8 cellular contexts compared by ENCODE assay signal in the genomic region with DNA sequence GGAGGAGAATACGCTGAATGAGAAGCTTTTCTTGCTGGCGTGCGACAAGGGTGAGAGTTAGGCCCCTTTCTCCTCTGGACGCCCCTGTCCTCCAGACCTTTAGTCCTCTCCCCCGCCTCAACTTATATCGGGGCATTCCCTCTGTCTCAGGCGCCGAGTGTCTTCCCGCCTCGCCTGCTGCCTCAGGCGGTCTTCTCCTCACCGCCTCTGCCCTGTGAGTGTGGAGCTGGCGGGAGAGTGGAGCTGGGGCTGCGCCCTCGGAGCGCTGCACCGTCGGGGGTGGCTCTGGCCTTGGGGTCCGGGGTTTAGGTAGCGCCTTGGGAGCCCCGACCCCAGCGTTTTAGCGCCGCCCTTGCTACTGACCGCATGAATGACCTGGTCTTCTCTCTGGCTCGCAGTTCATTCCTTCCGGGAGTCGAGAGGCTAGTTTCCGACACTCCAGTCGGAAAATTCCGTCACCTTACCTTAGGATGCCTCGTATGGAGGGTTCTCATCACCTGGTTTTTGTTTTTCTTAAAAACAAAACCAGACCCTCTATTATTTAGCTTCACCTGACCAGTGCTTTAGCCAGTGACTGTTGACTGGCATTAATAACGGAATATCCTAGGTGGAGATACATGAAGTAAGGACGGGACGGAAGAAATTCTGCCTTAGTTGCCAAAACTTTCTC. TPM values are rescaled to one million over a fixed set of nuclear protein-coding genes. Genes with fewer than 3 reads are reported as not detected.
DNase-seq lines count a peak whose midpoint lies in the region; ATAC-seq and TF ChIP-seq lines count a peak whose summit lies in the region.

No MANE protein-coding gene starts in this region.

- no peaks in the 10 kb centered on the region for H3F3A ChIP-seq in MM.1S (ENCODE audit: insufficient read depth, low read length)

- no peaks in the 10 kb centered on the region for H4K20me1 ChIP-seq in MM.1S (ENCODE audit: insufficient read depth, low read length)

- ATAC-seq in GM21786 (IDR thresholded peaks at IDR 0.05; ENCODE audit: unreplicated experiment) (peak; percentile 13), esophagus mucosa (peak; percentile 31), thoracic aorta (ENCODE audit: insufficient number of reproducible peaks, low FRiP score, low read depth) (no peak), GM18519 (IDR thresholded peaks at IDR 0.05; ENCODE audit: low FRiP score, unreplicated experiment) (no peak)

- no peaks in the 10 kb centered on the region for H3K36me3 ChIP-seq in MM.1S (replicated peaks; ENCODE audit: insufficient read depth, low read length)
- no peaks in the 10 kb centered on the region for H3K36me3 ChIP-seq in thoracic aorta

- H3K4me1 ChIP-seq in MM.1S (ENCODE audit: low read length) (no peaks in the 10 kb centered on the region), mononuclear cell (ENCODE audit: insufficient read depth, low read length) (peaks cover 11% of the 10 kb centered on the region), thoracic aorta (ENCODE audit: control insufficient read depth in 1 of 2, low read depth in 2 of 2) (peaks cover 0 to 21% of the 10 kb centered on the region in 2 donors)

- H3K79me2 ChIP-seq in MM.1S (ENCODE audit: low read length), result no peaks in the 10 kb centered on the region

- peak overlapping the region; percentile 81 for H3K4me2 ChIP-seq in MM.1S (ENCODE audit: low read depth, low read length)

- no peak; the same call in 1 of the 2 replicates for TF ChIP-seq CTCF in MM.1S (IDR thresholded peaks at IDR 0.05; ENCODE audit: low read length)
- no peak for TF ChIP-seq CTCF in thoracic aorta (IDR thresholded peaks at IDR 0.05)

- H3K9me3 ChIP-seq in MM.1S (replicated peaks; ENCODE audit: insufficient read depth, low read length), result no peaks in the 10 kb centered on the region
- no peaks in the 10 kb centered on the region for H3K9me3 ChIP-seq in mononuclear cell (ENCODE audit: low read depth, low read length)
- no peaks in the 10 kb centered on the region for H3K9me3 ChIP-seq in thoracic aorta

- DNase-seq in Daoy (ENCODE audit: low read depth) (peak; percentile 69), MM.1S (no peak), thoracic aorta (ENCODE audit: low spot score) (no peak)
- DNase-seq in activated CD4-positive, alpha-beta T cell treated with anti-CD3 and anti-CD28 coated beads for 48 hours, result peak; percentile 35

- H3K9ac ChIP-seq in MM.1S (ENCODE audit: low read length), result peak overlapping the region; percentile 41

- H3K4me3 ChIP-seq in MM.1S (ENCODE audit: low read length) (peak overlapping the region; percentile 75), mononuclear cell (ENCODE audit: low read length) (peak overlapping the region; percentile 58), thoracic aorta (peak overlapping the region; percentile 77)

- no peaks in the 10 kb centered on the region for H3K9me2 ChIP-seq in MM.1S (replicated peaks; ENCODE audit: insufficient read depth, low read length)

- H3K27ac ChIP-seq in MM.1S (ENCODE audit: low read length) (no peak overlapping the region), thoracic aorta (peak overlapping the region; percentile 67 to 89)

- H2AFZ ChIP-seq in MM.1S (ENCODE audit: low read length), result peak overlapping the region; percentile 77

- H3K27me3 ChIP-seq in MM.1S (replicated peaks; ENCODE audit: insufficient read depth, low read length), result no peaks in the 10 kb centered on the region
- H3K27me3 ChIP-seq in mononuclear cell (ENCODE audit: insufficient read depth, low read length), result peaks cover 39% of the 10 kb centered on the region
- no peaks in the 10 kb centered on the region for H3K27me3 ChIP-seq in thoracic aorta (replicated peaks; ENCODE audit: insufficient read depth)

RNA-seq across cellular contexts. Expression of a gene that starts 1.0 kb away (rescaled TPM):
- total RNA-seq in Daoy (2014; rRNA removed; shearing (Covaris generic)), result 9.2 and 14.1 TPM in 2 replicates
- total RNA-seq in esophagus mucosa (0.84 TPM), mononuclear cell (5.1 TPM), thoracic aorta (10 to 100 TPM; 37.0 to 48.5 TPM)

Comparison
In these comparisons a context has a peak if more than half of its experiments do, and no peak if none do; other contexts are left out.
1. DNase-seq: peak in Daoy (single experiment) and activated CD4-positive, alpha-beta T cell treated with anti-CD3 and anti-CD28 coated beads for 48 hours (single experiment); none in MM.1S (single experiment) and thoracic aorta (single experiment).
2. ATAC-seq: peak in GM21786 (single experiment) and esophagus mucosa (single experiment); none in thoracic aorta (single experiment) and GM18519 (single experiment).
3. Peak in every context shown above with its lines, with median percentiles within 50 percentile points of each other: H3K4me3 ChIP-seq.